ENCODE assay signal across 18 cellular contexts in the genomic region with DNA sequence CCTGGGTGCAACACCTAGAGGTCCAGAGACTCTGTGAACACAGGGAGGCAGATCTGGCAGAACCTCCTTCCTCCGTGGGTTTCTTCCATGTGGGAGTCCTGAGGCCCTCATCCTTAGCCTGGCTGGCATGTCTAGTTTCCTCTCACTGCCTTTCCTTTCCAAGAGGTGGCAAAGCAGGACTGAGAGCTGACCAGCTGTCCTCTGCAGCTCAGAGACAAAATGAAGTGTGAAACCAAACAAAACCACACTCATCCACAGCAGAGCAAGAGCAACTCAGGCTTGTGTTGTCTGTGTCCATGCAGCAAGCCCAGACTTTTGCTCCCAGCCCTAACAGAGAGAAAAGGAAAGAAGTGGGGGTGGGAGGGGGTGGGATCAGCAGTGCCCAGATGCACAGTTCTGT.
A peak's percentile ranks its signal among the peaks of the same experiment; 100 is the strongest.
DNase-seq lines count a peak whose midpoint lies in the region; ATAC-seq and TF ChIP-seq lines count a peak whose summit lies in the region.
"Had no signal": no experiment of that assay in that cellular context is flagged by ENCODE, and none has a peak within 500 bp of the region (broad histone marks: within the 10 kb centered on the region; RNA-seq: fewer than 3 reads in every experiment).

No MANE protein-coding gene starts in this region.

- no peak for ATAC-seq in GM19463 (IDR thresholded peaks at IDR 0.05; ENCODE audit: unreplicated experiment)
- ATAC-seq: K562 had no signal

- H3K27me3 Mint-ChIP-seq in nephron progenitor cell (ENCODE audit: low read depth, poor library complexity) (peaks cover 6% of the 10 kb centered on the region), type B pancreatic cell (no peaks in the 10 kb centered on the region)

- peak overlapping the region; percentile 69 for H3K27ac ChIP-seq in cardiac muscle cell
- peak overlapping the region; percentile 95 for H3K27ac ChIP-seq in SJSA1

- H3K9me3 ChIP-seq in cardiac muscle cell (ENCODE audit: low read depth): no peaks in the 10 kb centered on the region
- no peaks in the 10 kb centered on the region for H3K9me3 ChIP-seq in SJSA1 (replicated peaks)

- intact Hi-C loops in cardiac septum (cut with DNase I): no loop called here

- no peaks in the 10 kb centered on the region for H3K36me3 Mint-ChIP-seq in nephron progenitor cell (ENCODE audit: low read depth)
- no peaks in the 10 kb centered on the region for H3K36me3 Mint-ChIP-seq in type B pancreatic cell
- H3K36me3 Mint-ChIP-seq: CD8-positive, alpha-beta memory T cell had no signal

- no peak overlapping the region for H3K4me3 Mint-ChIP-seq in nephron progenitor cell
- H3K4me3 Mint-ChIP-seq in type B pancreatic cell: no peak overlapping the region
- H3K4me3 Mint-ChIP-seq: CD8-positive, alpha-beta memory T cell had no signal

- H3K4me3 ChIP-seq in cardiac muscle cell: no peak overlapping the region
- no peak overlapping the region for H3K4me3 ChIP-seq in SJSA1
- H3K4me3 ChIP-seq: K562 had no signal

- no peaks in the 10 kb centered on the region for H3K9me3 Mint-ChIP-seq in nephron progenitor cell
- H3K9me3 Mint-ChIP-seq in type B pancreatic cell: no peaks in the 10 kb centered on the region

- H3K4me1 Mint-ChIP-seq in nephron progenitor cell: peaks cover 56% of the 10 kb centered on the region
- peaks cover 52% of the 10 kb centered on the region for H3K4me1 Mint-ChIP-seq in type B pancreatic cell (ENCODE audit: unreplicated experiment)
- H3K4me1 Mint-ChIP-seq: CD8-positive, alpha-beta memory T cell had no signal

- H3K27ac Mint-ChIP-seq in nephron progenitor cell: peak overlapping the region; percentile 12
- peak overlapping the region; percentile 62 for H3K27ac Mint-ChIP-seq in type B pancreatic cell
- H3K27ac Mint-ChIP-seq: CD8-positive, alpha-beta memory T cell had no signal

- peaks cover 27% of the 10 kb centered on the region for H3K4me1 ChIP-seq in cardiac muscle cell (ENCODE audit: low read depth)
- peaks cover 60% of the 10 kb centered on the region for H3K4me1 ChIP-seq in SJSA1 (replicated peaks)

- TF ChIP-seq CTCF in cardiac muscle cell (IDR thresholded peaks at IDR 0.05; ENCODE audit: low read depth, low read length) (no peak), nephron progenitor cell (IDR thresholded peaks at IDR 0.05) (no peak), type B pancreatic cell (conservative IDR thresholded peaks at IDR 0.05) (no peak), GM13976 (IDR thresholded peaks at IDR 0.05; ENCODE audit: borderline replicate concordance, control extremely low read depth, extremely low read depth, insufficient read depth, missing control alignments) (no peak)

- no peak for DNase-seq in cardiac muscle cell (ENCODE audit: low read depth in 1 of 2, low spot score in 1 of 2)
- DNase-seq in cardiac septum (ENCODE audit: low spot score): no peak
- peak in 1 of 2 experiments; percentile 18 for DNase-seq in SJSA1 (ENCODE audit: low read depth in 1 of 2, low spot score in 2 of 2)
- no peak for DNase-seq in nephron progenitor cell
- no peak for DNase-seq in type B pancreatic cell (ENCODE audit: extremely low spot score, unreplicated experiment)
- no peak for DNase-seq in NCI-H748 treated with DMSO at 0.1 percent for 48 hours (lab: John Stamatoyannopoulos, UW)
- no peak for DNase-seq in GM13976 (ENCODE audit: low spot score)
- DNase-seq: CD8-positive, alpha-beta memory T cell; HCEC 1CT; NCI-H1048; NCI-H1436 treated with DMSO at 0.1 percent for 48 hours; NCI-H2081; NCI-H510A treated with DMSO at 0.1 percent for 48 hours; RPMI8226; SIG-M5; SW 1271 had no signal

- in situ Hi-C loops in GM13976 (cut with MboI; ENCODE audit: low sequenced_read_pairs, unreplicated experiment): no loop called here

- no peaks in the 10 kb centered on the region for H3K36me3 ChIP-seq in cardiac muscle cell
- H3K36me3 ChIP-seq in SJSA1: no peaks in the 10 kb centered on the region

- H3K27me3 ChIP-seq in cardiac muscle cell (no peaks in the 10 kb centered on the region), SJSA1 (replicated peaks) (no peaks in the 10 kb centered on the region)
